ENCODE assay signal across 14 cellular contexts in the genomic region with DNA sequence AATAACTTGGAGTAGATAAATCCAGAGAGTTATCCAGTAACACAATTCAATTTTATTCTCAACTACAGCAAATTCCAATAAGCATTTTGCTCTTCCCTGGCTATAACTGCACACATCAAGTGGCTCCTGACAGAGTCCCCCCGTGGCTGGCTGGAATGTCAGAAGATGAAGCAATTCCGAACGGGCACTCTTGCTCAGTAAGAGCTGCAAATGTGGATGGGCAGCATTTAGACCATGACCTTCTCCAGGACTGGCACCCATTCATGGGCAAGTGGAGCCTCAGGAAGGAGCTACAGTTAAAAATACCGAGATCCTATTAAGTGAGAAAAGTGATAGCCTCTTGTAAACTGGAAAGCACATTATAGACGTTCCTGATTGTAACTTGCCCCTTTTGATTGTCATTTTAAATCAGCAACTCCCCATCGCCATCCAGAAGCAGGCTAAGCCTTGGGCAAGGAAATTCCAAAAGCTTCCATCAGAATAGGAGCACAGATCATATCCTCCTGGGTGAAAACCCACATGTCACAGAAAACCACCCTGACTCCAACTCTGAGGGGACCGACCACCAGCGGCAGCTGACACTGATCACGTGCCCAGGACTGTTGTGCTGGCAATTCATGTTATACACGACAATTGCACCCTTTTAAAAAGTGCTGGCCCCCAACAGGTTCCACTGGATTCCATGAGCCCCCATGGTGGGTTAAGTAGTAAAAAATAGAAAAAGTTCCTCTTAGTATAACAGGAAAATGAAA. TPM values are rescaled to one million over a fixed set of nuclear protein-coding genes. Genes with fewer than 3 reads are reported as not detected.
DNase-seq lines count a peak whose midpoint lies in the region; ATAC-seq, FAIRE-seq and TF ChIP-seq lines count a peak whose summit lies in the region.
"Had no signal": no experiment of that assay in that cellular context is flagged by ENCODE, and none has a peak within 500 bp of the region (broad histone marks: within the 10 kb centered on the region; RNA-seq: fewer than 3 reads in every experiment).

No MANE protein-coding gene starts in this region.

- H2BK12ac ChIP-seq in H1 (ENCODE audit: low read depth, low read length), result 0 out of 2 replicates have a peak overlapping the region, but pooled peaks have one; percentile 75

- TF ChIP-seq EP300 in H1 (IDR thresholded peaks at IDR 0.05; ENCODE audit: borderline replicate concordance in 1 of 2, low read depth in 2 of 2, low read length in 2 of 2), result no peak

- H3K27me3 ChIP-seq in CD4-positive, CD25-positive, alpha-beta regulatory T cell (ENCODE audit: control insufficient read depth, insufficient read depth, low read length), result no peaks in the 10 kb centered on the region
- H3K27me3 ChIP-seq in Loucy (ENCODE audit: insufficient read depth, low read length, poor library complexity, severe bottlenecking), result no peaks in the 10 kb centered on the region
- no peaks in the 10 kb centered on the region for H3K27me3 ChIP-seq in H1 (replicated peaks in 1 of 4; ENCODE audit: control insufficient read depth in 3 of 4, extremely low read depth in 1 of 4, insufficient read depth in 3 of 4, low read length in 3 of 4)
- no peaks in the 10 kb centered on the region for H3K27me3 ChIP-seq in mesendoderm (ENCODE audit: insufficient read depth, low read length, poor library complexity)

- no peaks in the 10 kb centered on the region for H3K23me2 ChIP-seq in H1 (ENCODE audit: low read depth, low read length)

- H4K20me1 ChIP-seq in Loucy (ENCODE audit: insufficient read depth, low read length, poor library complexity, severe bottlenecking) (peaks cover 70% of the 10 kb centered on the region), H1 (replicated peaks in 1 of 2; ENCODE audit: control insufficient read depth in 1 of 2, insufficient read depth in 2 of 2, low read length in 2 of 2) (peaks cover 15 to 29% of the 10 kb centered on the region in 2 experiments)

- H3K9me3 Mint-ChIP-seq in CD4-positive, CD25-positive, alpha-beta regulatory T cell, result peaks cover 0 to 2% (median 0%) of the 10 kb centered on the region in 7 donors
- H3K9me3 Mint-ChIP-seq: CD4-positive, alpha-beta T cell; IgD-negative memory B cell had no signal

- H3K9me2 ChIP-seq in Loucy (replicated peaks; ENCODE audit: low read depth, low read length), result no peaks in the 10 kb centered on the region

- peak overlapping the region; percentile 61; the same call in 1 of the 2 replicates for H3K18ac ChIP-seq in H1 (ENCODE audit: extremely low read depth, low read length)
- peak overlapping the region; percentile 35 for H3K18ac ChIP-seq in mesendoderm (ENCODE audit: low read length)

- H2BK5ac ChIP-seq in H1 (ENCODE audit: low read depth, low read length) (peak overlapping the region; percentile 81; the same call in 1 of the 2 replicates), mesendoderm (ENCODE audit: low read length) (peak overlapping the region; percentile 49)

- 0 out of 2 replicates have a peak overlapping the region, but pooled peaks have one; percentile 13 for H2BK20ac ChIP-seq in H1 (ENCODE audit: low read length)

- H2BK120ac ChIP-seq in H1 (replicated peaks; ENCODE audit: low read depth, low read length) (no peak overlapping the region), mesendoderm (ENCODE audit: low read depth, low read length) (peak overlapping the region; percentile 51)

- H3K9ac ChIP-seq in Loucy (ENCODE audit: low read depth, low read length, poor library complexity, severe bottlenecking) (peak overlapping the region; percentile 25), H1 (replicated peaks in 1 of 4; ENCODE audit: extremely low read depth in 1 of 4, low read depth in 3 of 4, low read length in 3 of 4) (peak overlapping the region in 1 of 4 experiments; percentile 9; a peak in 1 of 7 replicates), mesendoderm (ENCODE audit: low read length) (peak overlapping the region; percentile 12)

- H3K9me3 ChIP-seq in CD4-positive, CD25-positive, alpha-beta regulatory T cell (ENCODE audit: control insufficient read depth in 2 of 2, low read length in 2 of 2), result no peaks in the 10 kb centered on the region
- no peaks in the 10 kb centered on the region for H3K9me3 ChIP-seq in Loucy (ENCODE audit: insufficient read depth, low read depth, low read length)
- H3K9me3 ChIP-seq in H1 (ENCODE audit: insufficient read depth in 2 of 2, low read depth in 1 of 2, low read length in 1 of 2), result no peaks in the 10 kb centered on the region

- H4K5ac ChIP-seq in H1 (ENCODE audit: insufficient read length, low read depth, low read length), result no peak overlapping the region
- no peak overlapping the region for H4K5ac ChIP-seq in mesendoderm (ENCODE audit: low read length)

- CTCF ChIA-PET in H1 (lab: Charles Lee; ENCODE audit: partially characterized antibody), result interaction anchor here (0.8 to 3.2 kb wide), 8 partner anchors 12 to 147 kb away, joined by 4 to 20 read pairs (median 7); no protein-coding TSS in a partner anchor

- H3K23ac ChIP-seq in H1 (ENCODE audit: insufficient read length) (no peak overlapping the region), mesendoderm (ENCODE audit: low read length) (no peak overlapping the region)

- H3K79me1 ChIP-seq in H1 (ENCODE audit: low read depth, low read length) (peaks cover 12% of the 10 kb centered on the region), mesendoderm (ENCODE audit: low read length) (peaks cover 26% of the 10 kb centered on the region)

- no peaks in the 10 kb centered on the region for H3F3A ChIP-seq in Loucy (ENCODE audit: low read depth)

- H3K4me2 ChIP-seq in Loucy (ENCODE audit: low read depth, low read length, poor library complexity, severe bottlenecking) (peak overlapping the region; percentile 90), H1 (ENCODE audit: insufficient read depth in 1 of 2, low read depth in 2 of 2, low read length in 2 of 2) (peak overlapping the region; percentile 56 to 65), mesendoderm (ENCODE audit: low read length) (no peak overlapping the region)

- no peak overlapping the region for H3K4me3 ChIP-seq in CD4-positive, CD25-positive, alpha-beta regulatory T cell (ENCODE audit: low read depth, low read length)
- H3K4me3 ChIP-seq in Loucy (ENCODE audit: low read length, poor library complexity, severe bottlenecking) (peak overlapping the region; percentile 36), H1 (ENCODE audit: extremely low read depth in 1 of 4, insufficient read depth in 2 of 4, low read depth in 3 of 4, low read length in 4 of 4) (peak overlapping the region in 1 of 4 experiments; percentile 31; a peak in 3 of 8 replicates), mesendoderm (ENCODE audit: low read length) (no peak overlapping the region)

- no peaks in the 10 kb centered on the region for H3K36me3 ChIP-seq in CD4-positive, CD25-positive, alpha-beta regulatory T cell (ENCODE audit: control insufficient read depth, insufficient read depth, low read length)
- H3K36me3 ChIP-seq in Loucy (ENCODE audit: insufficient read depth, low read length), result no peaks in the 10 kb centered on the region
- no peaks in the 10 kb centered on the region for H3K36me3 ChIP-seq in H1 (ENCODE audit: control insufficient read depth in 2 of 4, insufficient read depth in 4 of 4, low read length in 3 of 4)
- H3K36me3 ChIP-seq in mesendoderm (ENCODE audit: control insufficient read depth, insufficient read depth, low read length), result no peaks in the 10 kb centered on the region

- no peak overlapping the region for H3K56ac ChIP-seq in H1 (replicated peaks; ENCODE audit: insufficient read length, low read depth, low read length)
- H3K56ac ChIP-seq in mesendoderm (ENCODE audit: low read length), result peak overlapping the region; percentile 58

- H3K79me2 ChIP-seq in Loucy (ENCODE audit: insufficient read depth, low read length), result peaks cover 100% of the 10 kb centered on the region
- peaks cover 32 to 93% of the 10 kb centered on the region in 2 experiments for H3K79me2 ChIP-seq in H1 (ENCODE audit: control insufficient read depth in 1 of 2, insufficient read depth in 2 of 2, low read length in 2 of 2)
- H3K79me2 ChIP-seq in mesendoderm (ENCODE audit: control insufficient read depth, insufficient read depth, low read length), result peaks cover 73% of the 10 kb centered on the region

- peak overlapping the region in 1 of 4 donors; percentile 12 for H3K4me3 Mint-ChIP-seq in CD4-positive, CD25-positive, alpha-beta regulatory T cell
- H3K4me3 Mint-ChIP-seq: CD4-positive, alpha-beta T cell had no signal

- peaks cover 10% of the 10 kb centered on the region for H3K4me1 ChIP-seq in CD4-positive, CD25-positive, alpha-beta regulatory T cell (ENCODE audit: control insufficient read depth, insufficient read depth, low read length, poor library complexity, severe bottlenecking)
- H3K4me1 ChIP-seq in Loucy (ENCODE audit: insufficient read depth, low read length, poor library complexity, severe bottlenecking) (peaks cover 94% of the 10 kb centered on the region), H1 (replicated peaks in 1 of 4; ENCODE audit: control insufficient read depth in 3 of 4, insufficient read depth in 4 of 4, low read length in 3 of 4) (peaks cover 34 to 66% (median 62%) of the 10 kb centered on the region in 4 experiments), mesendoderm (ENCODE audit: control insufficient read depth, low read depth, low read length) (peaks cover 45% of the 10 kb centered on the region)

- no peak for DNase-seq in CD4-positive, CD25-positive, alpha-beta regulatory T cell
- DNase-seq in H1 (ENCODE audit: low read depth in 1 of 2, low spot score in 2 of 2) (no peak), mesendoderm (peak; percentile 47), NCI-H345 treated with DMSO at 0.1 percent for 48 hours (lab: John Stamatoyannopoulos, UW; ENCODE audit: unreplicated experiment) (no peak), NCI-H2029 treated with DMSO at 0.1 percent for 48 hours (lab: John Stamatoyannopoulos, UW) (no peak)
- DNase-seq: CD4-positive, alpha-beta T cell; NCI-H1930; stimulated activated naive CD4-positive, alpha-beta T cell had no signal

- POLR2A ChIA-PET in H1 (lab: Charles Lee; ENCODE audit: partially characterized antibody), result interaction anchor here (1.4 to 1.7 kb wide), 3 partner anchors 8 to 61 kb away, joined by 3 to 6 read pairs (median 5); a partner anchor contains a TSS

- no peak for TF ChIP-seq RAD21 in H1 (IDR thresholded peaks at IDR 0.05 in 1 of 2, conservative IDR thresholded peaks at IDR 0.05 in 1 of 2; ENCODE audit: low read depth in 2 of 2, low read length in 2 of 2)

- H3K27ac ChIP-seq in CD4-positive, CD25-positive, alpha-beta regulatory T cell (ENCODE audit: insufficient read depth, low read length, poor library complexity, severe bottlenecking), result no peak overlapping the region
- H3K27ac ChIP-seq in H1 (ENCODE audit: low read depth, low read length), result peak overlapping the region; percentile 16
- peak overlapping the region; percentile 70 for H3K27ac ChIP-seq in mesendoderm (ENCODE audit: low read depth, low read length)

- no peak for FAIRE-seq in H1 (lab: Jason Lieb, UNC)

- H3K4ac ChIP-seq in H1 (replicated peaks; ENCODE audit: insufficient read length, low read depth, low read length) (no peak overlapping the region), mesendoderm (ENCODE audit: low read depth, low read length) (peak overlapping the region; percentile 62)

- H4K8ac ChIP-seq in H1 (ENCODE audit: extremely low read depth, insufficient read depth, low read length) (no peak overlapping the region), mesendoderm (ENCODE audit: low read depth, low read length) (no peak overlapping the region)

- TF ChIP-seq CTCF in Loucy (conservative IDR thresholded peaks at IDR 0.05; ENCODE audit: low read length), result no peak
- no peak for TF ChIP-seq CTCF in H1 (IDR thresholded peaks at IDR 0.05; ENCODE audit: control extremely low read depth in 1 of 3, insufficient read depth in 1 of 3, low read depth in 1 of 3, low read length in 3 of 3)

- 31% methylated on average over 10 of the region's 10 CpGs; no CpG with 5 or more reads in 1 of the 2 experiments for WGBS in H1 (ENCODE audit: extremely low coverage in 1 of 2, insufficient coverage in 1 of 2, insufficient read length in 1 of 2, insufficient replicate concordance in 2 of 2, low coverage in 1 of 2, low lambda C conversion rate in 2 of 2, missing lambda C conversion rate in 1 of 2), 2 experiments
- WGBS in mesendoderm (ENCODE audit: extremely low coverage, insufficient coverage, low lambda C conversion rate), result no CpG with 5 or more reads among the region's 10 CpGs

- H2AFZ ChIP-seq in Loucy (ENCODE audit: low read length) (no peak overlapping the region), H1 (ENCODE audit: low read length) (no peak overlapping the region)

- ATAC-seq in CD4-positive, CD25-positive, alpha-beta regulatory T cell (ENCODE audit: low read depth in 2 of 2), result no peak
- ATAC-seq in HG02798 (IDR thresholded peaks at IDR 0.05; ENCODE audit: poor library complexity, unreplicated experiment) (no peak), GM21737 (IDR thresholded peaks at IDR 0.05; ENCODE audit: unreplicated experiment) (no peak)

- no peak overlapping the region for H2BK15ac ChIP-seq in H1 (ENCODE audit: low read length)
- peak overlapping the region; percentile 3 for H2BK15ac ChIP-seq in mesendoderm (replicated peaks; ENCODE audit: low read depth)

- peak overlapping the region in 2 of 3 donors; percentile 18 to 20 for H3K27ac Mint-ChIP-seq in CD4-positive, CD25-positive, alpha-beta regulatory T cell
- H3K27ac Mint-ChIP-seq: CD4-positive, alpha-beta T cell had no signal

- no peak overlapping the region for H4K91ac ChIP-seq in H1 (replicated peaks; ENCODE audit: insufficient read length, low read length)

- H2AK5ac ChIP-seq in H1 (ENCODE audit: low read depth, low read length) (0 out of 2 replicates have a peak overlapping the region, but pooled peaks have one; percentile 77), mesendoderm (ENCODE audit: low read length) (no peak overlapping the region)

- peaks cover 23% of the 10 kb centered on the region for H3K36me3 Mint-ChIP-seq in CD4-positive, CD25-positive, alpha-beta regulatory T cell
- H3K36me3 Mint-ChIP-seq: IgD-negative memory B cell had no signal

- no peaks in the 10 kb centered on the region for H3K27me3 Mint-ChIP-seq in CD4-positive, CD25-positive, alpha-beta regulatory T cell
- H3K27me3 Mint-ChIP-seq: CD4-positive, alpha-beta T cell; IgD-negative memory B cell had no signal

- H3K4me1 Mint-ChIP-seq in CD4-positive, CD25-positive, alpha-beta regulatory T cell, result peaks cover 30 to 83% (median 53%) of the 10 kb centered on the region in 4 donors

- no peak overlapping the region for H3K14ac ChIP-seq in H1 (ENCODE audit: insufficient read length)

- no peak for TF ChIP-seq POLR2A in H1 (IDR thresholded peaks at IDR 0.05; ENCODE audit: control extremely low read depth in 1 of 2, low read depth in 2 of 2, low read length in 2 of 2)

RNA-seq across cellular contexts. Expression of a gene that starts 7.1 kb away (rescaled TPM):
- 34.3 TPM for total RNA-seq in CD4-positive, CD25-positive, alpha-beta regulatory T cell
- 1 to 10 TPM; 3.1 to 9.0 (median 6.4) TPM for polyA plus RNA-seq in CD4-positive, CD25-positive, alpha-beta regulatory T cell
- total RNA-seq in H1 (2021; fragmentation: NEBNext Ultra II Directional; extraction: Animal tissue kit (Norgen Biotek cat#: 25700)), result 63.0 and 65.6 TPM in 2 replicates
- polyA plus RNA-seq in H1 (2011; rRNA removed), result 24.4 and 34.1 TPM in 2 replicates
- polyA plus RNA-seq in H1 (2011; cell fraction: cytosol; rRNA removed), result 26.6 TPM
- 63.4 TPM for polyA plus RNA-seq in H1 (2011; cell fraction: nucleus; rRNA removed)
- polyA plus RNA-seq in H1 (2012, experiment 1 of 2), result 37.4 to 63.3 TPM (median 56.2 TPM) in 4 replicates
- polyA plus RNA-seq in H1 (2012, experiment 2 of 2), result 31.8 TPM
- polyA plus RNA-seq in H1 (2013, experiment 1 of 2), result 25.8 TPM
- 23.6 TPM for polyA plus RNA-seq in H1 (2013, experiment 2 of 2)
- polyA minus RNA-seq in H1 (2011; rRNA and poly(A)+ RNA removed), result 119 and 174 TPM in 2 replicates
- 36.0 TPM for polyA minus RNA-seq in H1 (2011; cell fraction: cytosol; rRNA and poly(A)+ RNA removed)
- 29.6 TPM for polyA minus RNA-seq in H1 (2011; cell fraction: nucleus; rRNA and poly(A)+ RNA removed)
- polyA plus RNA-seq in mesendoderm (2013, experiment 1 of 2), result 21.4 TPM
- polyA plus RNA-seq in mesendoderm (2013, experiment 2 of 2), result 21.3 TPM

RNA-seq across cellular contexts. Expression of a gene that starts 21.5 kb away (rescaled TPM):
- not detected for total RNA-seq in CD4-positive, CD25-positive, alpha-beta regulatory T cell
- polyA plus RNA-seq in CD4-positive, CD25-positive, alpha-beta regulatory T cell, result not detected
- not detected in 2 replicates for total RNA-seq in H1 (2021; fragmentation: NEBNext Ultra II Directional; extraction: Animal tissue kit (Norgen Biotek cat#: 25700))
- 0.53 and 1.1 TPM in 2 replicates for polyA plus RNA-seq in H1 (2011; rRNA removed)
- polyA plus RNA-seq in H1 (2011; cell fraction: cytosol; rRNA removed), result 0.43 TPM
- 1.5 TPM for polyA plus RNA-seq in H1 (2011; cell fraction: nucleus; rRNA removed)
- polyA plus RNA-seq in H1 (2012, experiment 1 of 2), result 0.46 to 0.76 TPM (median 0.68 TPM) in 4 replicates
- not detected for polyA plus RNA-seq in H1 (2012, experiment 2 of 2)
- 0.16 TPM for polyA plus RNA-seq in H1 (2013, experiment 1 of 2)
- 0.13 TPM for polyA plus RNA-seq in H1 (2013, experiment 2 of 2)
- polyA minus RNA-seq in H1 (2011; rRNA and poly(A)+ RNA removed), result not detected in 2 replicates
- polyA minus RNA-seq in H1 (2011; cell fraction: cytosol; rRNA and poly(A)+ RNA removed), result not detected
- not detected for polyA minus RNA-seq in H1 (2011; cell fraction: nucleus; rRNA and poly(A)+ RNA removed)
- 0.15 TPM for polyA plus RNA-seq in mesendoderm (2013, experiment 1 of 2)
- polyA plus RNA-seq in mesendoderm (2013, experiment 2 of 2), result 0.14 TPM
- total RNA-seq: T-helper 2 cell treated with Interferon-gamma antibody and Interleukin-4, amounts not matched to agents 100 ng/mL and 5 ng/mL, for 36 hours had no signal
- polyA plus RNA-seq: esophagus had no signal

RNA-seq across cellular contexts. Expression of a gene that starts 55.4 kb away (rescaled TPM):
- 23.8 TPM for total RNA-seq in CD4-positive, CD25-positive, alpha-beta regulatory T cell
- polyA plus RNA-seq in CD4-positive, CD25-positive, alpha-beta regulatory T cell, result 1 to 10 TPM; 2.5 to 4.5 (median 3.5) TPM
- total RNA-seq in H1 (2021; fragmentation: NEBNext Ultra II Directional; extraction: Animal tissue kit (Norgen Biotek cat#: 25700)), result 25.9 and 26.2 TPM in 2 replicates
- 21.2 and 27.9 TPM in 2 replicates for polyA plus RNA-seq in H1 (2011; rRNA removed)
- polyA plus RNA-seq in H1 (2011; cell fraction: cytosol; rRNA removed), result 15.5 TPM
- polyA plus RNA-seq in H1 (2011; cell fraction: nucleus; rRNA removed), result 46.6 TPM
- 16.4 to 25.4 TPM (median 22.4 TPM) in 4 replicates for polyA plus RNA-seq in H1 (2012, experiment 1 of 2)
- 15.6 TPM for polyA plus RNA-seq in H1 (2012, experiment 2 of 2)
- polyA plus RNA-seq in H1 (2013, experiment 1 of 2), result 30.8 TPM
- 30.3 TPM for polyA plus RNA-seq in H1 (2013, experiment 2 of 2)
- 12.5 and 16.5 TPM in 2 replicates for polyA minus RNA-seq in H1 (2011; rRNA and poly(A)+ RNA removed)
- polyA minus RNA-seq in H1 (2011; cell fraction: cytosol; rRNA and poly(A)+ RNA removed), result 16.4 TPM
- 22.9 TPM for polyA minus RNA-seq in H1 (2011; cell fraction: nucleus; rRNA and poly(A)+ RNA removed)
- polyA plus RNA-seq in mesendoderm (2013, experiment 1 of 2), result 12.3 TPM
- 11.8 TPM for polyA plus RNA-seq in mesendoderm (2013, experiment 2 of 2)
